ENCODE assay signal across 19 cellular contexts in genomic region chr7:120412665-120413064, GRCh38.
DNase-seq lines count a peak whose midpoint lies in the region; ATAC-seq and TF ChIP-seq lines count a peak whose summit lies in the region.
"Had no signal": no experiment of that assay in that cellular context is flagged by ENCODE, and none has a peak within 500 bp of the region (broad histone marks: within the 10 kb centered on the region; RNA-seq: fewer than 3 reads in every experiment).

No MANE protein-coding gene starts in this region.

- H3K27me3 Mint-ChIP-seq in WTC11 (ENCODE audit: low read depth) (no peaks in the 10 kb centered on the region), neural progenitor cell (ENCODE audit: insufficient read depth, low read depth) (no peaks in the 10 kb centered on the region)
- H3K27me3 Mint-ChIP-seq: B cell; CD4-positive, alpha-beta T cell; T-cell had no signal

- no peaks in the 10 kb centered on the region for H3K36me3 ChIP-seq in neural progenitor cell

- H3K9me3 ChIP-seq in neural progenitor cell (ENCODE audit: low read depth): no peaks in the 10 kb centered on the region

- TF ChIP-seq POLR2A in erythroblast (IDR thresholded peaks at IDR 0.05; ENCODE audit: low read length): no peak

- no peaks in the 10 kb centered on the region for H4K20me1 ChIP-seq in neural progenitor cell (ENCODE audit: low read depth)

- no peaks in the 10 kb centered on the region for H3K79me2 ChIP-seq in neural progenitor cell (ENCODE audit: low read depth)

- ATAC-seq in GM21390 (IDR thresholded peaks at IDR 0.05; ENCODE audit: unreplicated experiment) (peak; percentile 10), HG02981 (IDR thresholded peaks at IDR 0.05; ENCODE audit: unreplicated experiment) (peak; percentile 16), WTC11 (no peak)
- ATAC-seq: Right ventricle myocardium inferior, T-cell had no signal

- H3K9ac ChIP-seq in neural progenitor cell: no peak overlapping the region

- H3K4me1 Mint-ChIP-seq in WTC11 (no peaks in the 10 kb centered on the region), neural progenitor cell (peaks cover 3% of the 10 kb centered on the region)
- H3K4me1 Mint-ChIP-seq: B cell, T-cell had no signal

- H2AFZ ChIP-seq in neural progenitor cell (replicated peaks): peak overlapping the region; percentile 87

- H3K4me1 ChIP-seq in neural progenitor cell: no peaks in the 10 kb centered on the region

- peaks cover 3% of the 10 kb centered on the region; the same call in 1 of the 2 replicates for H3K9me3 Mint-ChIP-seq in WTC11
- no peaks in the 10 kb centered on the region for H3K9me3 Mint-ChIP-seq in neural progenitor cell
- H3K9me3 Mint-ChIP-seq: CD4-positive, alpha-beta T cell; T-cell had no signal

- peak overlapping the region; percentile 71 for H3K27ac Mint-ChIP-seq in WTC11
- no peak overlapping the region for H3K27ac Mint-ChIP-seq in neural progenitor cell
- H3K27ac Mint-ChIP-seq: B cell; CD4-positive, alpha-beta T cell; T-cell had no signal

- POLR2A ChIA-PET in WTC11 (lab: Charles Lee): no interaction called here

- H3K4me3 Mint-ChIP-seq in WTC11 (no peak overlapping the region), neural progenitor cell (no peak overlapping the region)
- H3K4me3 Mint-ChIP-seq: B cell; CD4-positive, alpha-beta T cell; T-cell had no signal

- no peak overlapping the region for H3K4me2 ChIP-seq in neural progenitor cell

- TF ChIP-seq CTCF in WTC11 (IDR thresholded peaks at IDR 0.05): no peak
- TF ChIP-seq CTCF in neural progenitor cell (IDR thresholded peaks at IDR 0.05): no peak

- H3K4me3 ChIP-seq in neural progenitor cell: no peak overlapping the region
- H3K4me3 ChIP-seq: SK-N-MC had no signal

- peak overlapping the region; percentile 34 for H3K27ac ChIP-seq in neural progenitor cell
- H3K27ac ChIP-seq: SK-N-MC had no signal

- no peaks in the 10 kb centered on the region for H3K27me3 ChIP-seq in neural progenitor cell

- CTCF ChIA-PET in WTC11 (lab: Charles Lee): no interaction called here

- no peaks in the 10 kb centered on the region for H3F3A ChIP-seq in neural progenitor cell (ENCODE audit: low read depth)

- DNase-seq in WTC11 (ENCODE audit: low spot score) (no peak), neural progenitor cell (ENCODE audit: low spot score) (no peak), erythroblast (lab: John Stamatoyannopoulos, UW) (no peak), LoVo (ENCODE audit: low spot score) (no peak), NCI-H2029 (lab: John Stamatoyannopoulos, UW) (no peak)
- no peak for DNase-seq in activated naive CD4-positive, alpha-beta T cell (lab: John Stamatoyannopoulos, UW)
- DNase-seq: Calu3; CD4-positive, alpha-beta T cell; HCEC 1CT; MV-4-11; NCI-H1436; NCI-H2081; NCI-H2227 treated with DMSO at 0.1 percent for 48 hours; T-cell had no signal

- no peaks in the 10 kb centered on the region for H3K36me3 Mint-ChIP-seq in WTC11
- no peaks in the 10 kb centered on the region for H3K36me3 Mint-ChIP-seq in neural progenitor cell
- H3K36me3 Mint-ChIP-seq: T-cell had no signal

TF ChIP-seq in WTC11, 78 proteins besides CTCF, POLR2A, EP300 and RAD21:
- TF ChIP-seq IRF2 (CRISPR knock-in tag; IDR thresholded peaks at IDR 0.05; ENCODE audit: borderline replicate concordance, low read depth) (no peak), ZBTB21 (CRISPR knock-in tag; IDR thresholded peaks at IDR 0.05; ENCODE audit: borderline replicate concordance) (no peak), JUN (CRISPR knock-in tag; IDR thresholded peaks at IDR 0.05) (no peak), GABPB1 (CRISPR knock-in tag; IDR thresholded peaks at IDR 0.05) (no peak), CREB1 (CRISPR knock-in tag; IDR thresholded peaks at IDR 0.05) (no peak)
- TF ChIP-seq, protein P1, sequence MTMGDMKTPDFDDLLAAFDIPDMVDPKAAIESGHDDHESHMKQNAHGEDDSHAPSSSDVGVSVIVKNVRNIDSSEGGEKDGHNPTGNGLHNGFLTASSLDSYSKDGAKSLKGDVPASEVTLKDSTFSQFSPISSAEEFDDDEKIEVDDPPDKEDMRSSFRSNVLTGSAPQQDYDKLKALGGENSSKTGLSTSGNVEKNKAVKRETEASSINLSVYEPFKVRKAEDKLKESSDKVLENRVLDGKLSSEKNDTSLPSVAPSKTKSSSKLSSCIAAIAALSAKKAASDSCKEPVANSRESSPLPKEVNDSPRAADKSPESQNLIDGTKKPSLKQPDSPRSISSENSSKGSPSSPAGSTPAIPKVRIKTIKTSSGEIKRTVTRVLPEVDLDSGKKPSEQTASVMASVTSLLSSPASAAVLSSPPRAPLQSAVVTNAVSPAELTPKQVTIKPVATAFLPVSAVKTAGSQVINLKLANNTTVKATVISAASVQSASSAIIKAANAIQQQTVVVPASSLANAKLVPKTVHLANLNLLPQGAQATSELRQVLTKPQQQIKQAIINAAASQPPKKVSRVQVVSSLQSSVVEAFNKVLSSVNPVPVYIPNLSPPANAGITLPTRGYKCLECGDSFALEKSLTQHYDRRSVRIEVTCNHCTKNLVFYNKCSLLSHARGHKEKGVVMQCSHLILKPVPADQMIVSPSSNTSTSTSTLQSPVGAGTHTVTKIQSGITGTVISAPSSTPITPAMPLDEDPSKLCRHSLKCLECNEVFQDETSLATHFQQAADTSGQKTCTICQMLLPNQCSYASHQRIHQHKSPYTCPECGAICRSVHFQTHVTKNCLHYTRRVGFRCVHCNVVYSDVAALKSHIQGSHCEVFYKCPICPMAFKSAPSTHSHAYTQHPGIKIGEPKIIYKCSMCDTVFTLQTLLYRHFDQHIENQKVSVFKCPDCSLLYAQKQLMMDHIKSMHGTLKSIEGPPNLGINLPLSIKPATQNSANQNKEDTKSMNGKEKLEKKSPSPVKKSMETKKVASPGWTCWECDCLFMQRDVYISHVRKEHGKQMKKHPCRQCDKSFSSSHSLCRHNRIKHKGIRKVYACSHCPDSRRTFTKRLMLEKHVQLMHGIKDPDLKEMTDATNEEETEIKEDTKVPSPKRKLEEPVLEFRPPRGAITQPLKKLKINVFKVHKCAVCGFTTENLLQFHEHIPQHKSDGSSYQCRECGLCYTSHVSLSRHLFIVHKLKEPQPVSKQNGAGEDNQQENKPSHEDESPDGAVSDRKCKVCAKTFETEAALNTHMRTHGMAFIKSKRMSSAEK (CRISPR knock-in tag; IDR thresholded peaks at IDR 0.05; ENCODE audit: borderline replicate concordance): no peak
